ENCODE assay signal across 1 cellular context in the genomic region with DNA sequence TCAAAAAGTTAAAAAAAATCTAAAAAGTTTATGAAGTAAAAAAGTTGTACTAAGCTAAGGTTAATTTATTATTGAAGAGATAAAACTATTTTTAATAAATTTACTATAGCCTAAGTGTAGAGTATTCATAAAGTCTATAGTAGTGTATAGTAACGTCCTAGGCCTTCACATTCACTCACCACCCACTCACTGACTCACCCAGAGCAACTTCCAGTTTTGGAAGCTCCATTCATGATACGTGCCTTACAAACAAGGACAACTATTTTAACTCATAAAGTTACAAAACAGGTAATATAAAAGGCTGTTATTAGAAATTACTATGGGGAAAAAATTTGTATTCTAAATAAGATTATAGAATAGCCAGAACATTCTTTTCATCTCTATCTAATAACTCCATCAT.
TF ChIP-seq lines count a peak whose summit lies in the region.

No MANE protein-coding gene starts in this region.

TF ChIP-seq in HepG2, 621 proteins besides CTCF, POLR2A, EP300 and RAD21 (continued from another document):
- TF ChIP-seq RERE (CRISPR knock-in tag; IDR thresholded peaks at IDR 0.05; ENCODE audit: low read depth): no peak
- TF ChIP-seq TARDBP (CRISPR knock-in tag; IDR thresholded peaks at IDR 0.05): no peak
- TF ChIP-seq ZNF577 (CRISPR knock-in tag; IDR thresholded peaks at IDR 0.05; ENCODE audit: borderline replicate concordance, low read depth): no peak
- TF ChIP-seq ZNF124 (CRISPR knock-in tag; IDR thresholded peaks at IDR 0.05): no peak
- TF ChIP-seq HOXA5 (CRISPR knock-in tag; IDR thresholded peaks at IDR 0.05): no peak
- no peak for TF ChIP-seq JUNB (CRISPR knock-in tag; IDR thresholded peaks at IDR 0.05; ENCODE audit: borderline replicate concordance)
- TF ChIP-seq, protein P1, sequence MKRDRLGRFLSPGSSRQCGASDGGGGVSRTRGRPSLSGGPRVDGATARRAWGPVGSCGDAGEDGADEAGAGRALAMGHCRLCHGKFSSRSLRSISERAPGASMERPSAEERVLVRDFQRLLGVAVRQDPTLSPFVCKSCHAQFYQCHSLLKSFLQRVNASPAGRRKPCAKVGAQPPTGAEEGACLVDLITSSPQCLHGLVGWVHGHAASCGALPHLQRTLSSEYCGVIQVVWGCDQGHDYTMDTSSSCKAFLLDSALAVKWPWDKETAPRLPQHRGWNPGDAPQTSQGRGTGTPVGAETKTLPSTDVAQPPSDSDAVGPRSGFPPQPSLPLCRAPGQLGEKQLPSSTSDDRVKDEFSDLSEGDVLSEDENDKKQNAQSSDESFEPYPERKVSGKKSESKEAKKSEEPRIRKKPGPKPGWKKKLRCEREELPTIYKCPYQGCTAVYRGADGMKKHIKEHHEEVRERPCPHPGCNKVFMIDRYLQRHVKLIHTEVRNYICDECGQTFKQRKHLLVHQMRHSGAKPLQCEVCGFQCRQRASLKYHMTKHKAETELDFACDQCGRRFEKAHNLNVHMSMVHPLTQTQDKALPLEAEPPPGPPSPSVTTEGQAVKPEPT (CRISPR knock-in tag; IDR thresholded peaks at IDR 0.05; ENCODE audit: low read depth): no peak
- TF ChIP-seq SIN3A (IDR thresholded peaks at IDR 0.05; ENCODE audit: borderline replicate concordance, low read depth, low read length): no peak
- TF ChIP-seq AGO2 (optimal IDR thresholded peaks at IDR 0.05; ENCODE audit: low read depth, low read length): no peak
- TF ChIP-seq KLF11 (CRISPR knock-in tag; IDR thresholded peaks at IDR 0.05): no peak
- TF ChIP-seq ZNF816 (CRISPR knock-in tag; IDR thresholded peaks at IDR 0.05; ENCODE audit: borderline replicate concordance): no peak
- TF ChIP-seq ZNF335 (CRISPR knock-in tag; IDR thresholded peaks at IDR 0.05): no peak
